8 cellular contexts compared by ENCODE assay signal in genomic region chr12:26884765-26885576, GRCh38. TPM values are rescaled to one million over a fixed set of nuclear protein-coding genes. Genes with fewer than 3 reads are reported as not detected.
DNase-seq lines count a peak whose midpoint lies in the region; ATAC-seq and TF ChIP-seq lines count a peak whose summit lies in the region.

No MANE protein-coding gene starts in this region.

- no peaks in the 10 kb centered on the region for H3K9me3 ChIP-seq in BE2C
- no peaks in the 10 kb centered on the region for H3K9me3 ChIP-seq in right lobe of liver

- 5% methylated on average over 14 of the region's 16 CpGs for WGBS in right lobe of liver (ENCODE audit: insufficient coverage, low coverage, low lambda C conversion rate, missing lambda C conversion rate)

- TF ChIP-seq POLR2A in right lobe of liver (IDR thresholded peaks at IDR 0.05): no peak

- H3K27me3 ChIP-seq in BE2C (no peaks in the 10 kb centered on the region), right lobe of liver (no peaks in the 10 kb centered on the region)

- intact Hi-C loops in right lobe of liver (cut with DNase I): no loop called here

- ATAC-seq in HG03565 (IDR thresholded peaks at IDR 0.05; ENCODE audit: unreplicated experiment): peak; percentile 77
- peak; percentile 99 to 100 (median 100) for ATAC-seq in right lobe of liver

- H3K4me3 ChIP-seq in BE2C (ENCODE audit: low read depth, low read length): peak overlapping the region; percentile 45
- no peak overlapping the region for H3K4me3 ChIP-seq in right lobe of liver

- peaks cover 3% of the 10 kb centered on the region for H3K4me1 ChIP-seq in BE2C
- H3K4me1 ChIP-seq in right lobe of liver: no peaks in the 10 kb centered on the region

- H3K36me3 ChIP-seq in BE2C (no peaks in the 10 kb centered on the region), right lobe of liver (no peaks in the 10 kb centered on the region)

- peak; percentile 98 for TF ChIP-seq CTCF in BE2C (IDR thresholded peaks at IDR 0.05; ENCODE audit: low read depth, low read length)
- peak; percentile 94 to 97 (median 96) for TF ChIP-seq CTCF in right lobe of liver (IDR thresholded peaks at IDR 0.05)

- peak; percentile 85 for DNase-seq in BE2C
- peak; percentile 63 for DNase-seq in GM19238 (ENCODE audit: insufficient read length, low spot score)
- DNase-seq in NCI-H748 treated with DMSO at 0.1 percent for 48 hours (lab: John Stamatoyannopoulos, UW): peak; percentile 71
- DNase-seq in activated CD4-positive, alpha-beta T cell treated with anti-CD3 and anti-CD28 coated beads, Interleukin-2, amount 50 U/mL, for 1 hour: peak; percentile 79
- DNase-seq in dermis blood vessel endothelial cell: peak; percentile 94
- DNase-seq in right lobe of liver: peak; percentile 76 to 86 (median 78)
- peak; percentile 48 to 74 (median 66) for DNase-seq in stimulated activated CD4-positive, alpha-beta T cell treated with anti-CD3 and anti-CD28 coated beads, TNF-alpha, amount 100 ng/mL, for 4 hours (ENCODE audit: low read depth in 3 of 3)

- no peak overlapping the region for H3K27ac ChIP-seq in right lobe of liver

RNA-seq across cellular contexts. Expression of gene ITPR2, which starts 52.0 kb away (rescaled TPM):
- 3.2 TPM for polyA plus RNA-seq in BE2C (2012; ENCODE audit: insufficient read depth, insufficient read length, low read depth)
- total RNA-seq in dermis blood vessel endothelial cell (43.2 and 64.6 TPM in 2 replicates), right lobe of liver (100 to 1,000 TPM in 1 of 6 experiments, 10 to 100 TPM in 5; 39.3 to 114 (median 57.2) TPM)

RNA-seq across cellular contexts. Expression of gene INTS13, which starts 52.8 kb away (rescaled TPM):
- polyA plus RNA-seq in BE2C (2012; ENCODE audit: insufficient read depth, insufficient read length, low read depth): 18.9 TPM
- total RNA-seq in dermis blood vessel endothelial cell (31.8 and 42.8 TPM in 2 replicates), right lobe of liver (10 to 100 TPM in 2 of 6 experiments, 1 to 10 TPM in 4; 6.2 to 17.2 (median 9.1) TPM)

RNA-seq across cellular contexts. Expression of gene FGFR1OP2, which starts 53.3 kb away (rescaled TPM):
- 30.2 TPM for polyA plus RNA-seq in BE2C (2012; ENCODE audit: insufficient read depth, insufficient read length, low read depth)
- total RNA-seq in dermis blood vessel endothelial cell (120 and 132 TPM in 2 replicates), right lobe of liver (10 to 100 TPM; 13.3 to 29.6 (median 20.1) TPM)
